Comparison of ENCODE assay signal across 2 cellular contexts in the genomic region with DNA sequence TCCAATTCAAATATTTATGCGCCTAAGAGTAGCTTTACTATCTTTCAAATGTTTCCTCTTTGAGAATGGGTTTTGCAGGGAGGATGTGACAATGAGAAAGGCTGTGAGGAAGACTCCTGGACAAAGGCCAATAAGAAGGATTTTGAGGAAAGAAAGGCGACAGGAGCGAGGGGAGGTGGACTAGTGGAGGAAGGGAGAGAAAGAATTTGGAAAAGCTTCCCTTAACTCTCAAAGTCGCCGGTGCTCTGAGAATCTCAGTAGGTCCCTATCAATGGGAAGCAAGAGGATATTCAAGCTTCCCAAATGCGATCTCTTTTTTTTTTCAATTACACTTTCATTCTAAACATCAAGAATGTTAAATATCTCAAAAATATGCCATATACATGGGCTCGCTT.
TF ChIP-seq lines count a peak whose summit lies in the region.

No MANE protein-coding gene starts in this region.

TF ChIP-seq in SK-N-SH, 30 proteins besides CTCF, POLR2A, EP300 and RAD21 (continued from another document):
- TF ChIP-seq, protein P1, sequence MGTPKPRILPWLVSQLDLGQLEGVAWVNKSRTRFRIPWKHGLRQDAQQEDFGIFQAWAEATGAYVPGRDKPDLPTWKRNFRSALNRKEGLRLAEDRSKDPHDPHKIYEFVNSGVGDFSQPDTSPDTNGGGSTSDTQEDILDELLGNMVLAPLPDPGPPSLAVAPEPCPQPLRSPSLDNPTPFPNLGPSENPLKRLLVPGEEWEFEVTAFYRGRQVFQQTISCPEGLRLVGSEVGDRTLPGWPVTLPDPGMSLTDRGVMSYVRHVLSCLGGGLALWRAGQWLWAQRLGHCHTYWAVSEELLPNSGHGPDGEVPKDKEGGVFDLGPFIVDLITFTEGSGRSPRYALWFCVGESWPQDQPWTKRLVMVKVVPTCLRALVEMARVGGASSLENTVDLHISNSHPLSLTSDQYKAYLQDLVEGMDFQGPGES (IDR thresholded peaks at IDR 0.05; ENCODE audit: low read depth, low read length), result no peak
- no peak for TF ChIP-seq TCF12 (IDR thresholded peaks at IDR 0.05)
- TF ChIP-seq RFX5 (IDR thresholded peaks at IDR 0.05; ENCODE audit: low read length), result no peak
- no peak for TF ChIP-seq EZH2phosphoT487 (IDR thresholded peaks at IDR 0.05; ENCODE audit: borderline replicate concordance, low read depth)
- TF ChIP-seq MAX (IDR thresholded peaks at IDR 0.05; ENCODE audit: low read depth), result no peak
- TF ChIP-seq POLR2AphosphoS5 (IDR thresholded peaks at IDR 0.05; ENCODE audit: low read depth, low read length), result no peak
- TF ChIP-seq, protein P2, sequence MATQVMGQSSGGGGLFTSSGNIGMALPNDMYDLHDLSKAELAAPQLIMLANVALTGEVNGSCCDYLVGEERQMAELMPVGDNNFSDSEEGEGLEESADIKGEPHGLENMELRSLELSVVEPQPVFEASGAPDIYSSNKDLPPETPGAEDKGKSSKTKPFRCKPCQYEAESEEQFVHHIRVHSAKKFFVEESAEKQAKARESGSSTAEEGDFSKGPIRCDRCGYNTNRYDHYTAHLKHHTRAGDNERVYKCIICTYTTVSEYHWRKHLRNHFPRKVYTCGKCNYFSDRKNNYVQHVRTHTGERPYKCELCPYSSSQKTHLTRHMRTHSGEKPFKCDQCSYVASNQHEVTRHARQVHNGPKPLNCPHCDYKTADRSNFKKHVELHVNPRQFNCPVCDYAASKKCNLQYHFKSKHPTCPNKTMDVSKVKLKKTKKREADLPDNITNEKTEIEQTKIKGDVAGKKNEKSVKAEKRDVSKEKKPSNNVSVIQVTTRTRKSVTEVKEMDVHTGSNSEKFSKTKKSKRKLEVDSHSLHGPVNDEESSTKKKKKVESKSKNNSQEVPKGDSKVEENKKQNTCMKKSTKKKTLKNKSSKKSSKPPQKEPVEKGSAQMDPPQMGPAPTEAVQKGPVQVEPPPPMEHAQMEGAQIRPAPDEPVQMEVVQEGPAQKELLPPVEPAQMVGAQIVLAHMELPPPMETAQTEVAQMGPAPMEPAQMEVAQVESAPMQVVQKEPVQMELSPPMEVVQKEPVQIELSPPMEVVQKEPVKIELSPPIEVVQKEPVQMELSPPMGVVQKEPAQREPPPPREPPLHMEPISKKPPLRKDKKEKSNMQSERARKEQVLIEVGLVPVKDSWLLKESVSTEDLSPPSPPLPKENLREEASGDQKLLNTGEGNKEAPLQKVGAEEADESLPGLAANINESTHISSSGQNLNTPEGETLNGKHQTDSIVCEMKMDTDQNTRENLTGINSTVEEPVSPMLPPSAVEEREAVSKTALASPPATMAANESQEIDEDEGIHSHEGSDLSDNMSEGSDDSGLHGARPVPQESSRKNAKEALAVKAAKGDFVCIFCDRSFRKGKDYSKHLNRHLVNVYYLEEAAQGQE (IDR thresholded peaks at IDR 0.05; ENCODE audit: low read depth, low read length), result no peak
- no peak for TF ChIP-seq NRF1 (IDR thresholded peaks at IDR 0.05; ENCODE audit: low read depth, low read length)

TF ChIP-seq in SK-N-SH treated with all-trans-retinoic acid at 6 μM for 48 hours, 23 proteins besides CTCF, POLR2A, EP300 and RAD21 (continued from another document):
- no peak for TF ChIP-seq ARNTL (CRISPR knock-in tag; IDR thresholded peaks at IDR 0.05; ENCODE audit: borderline replicate concordance, low read depth)
- no peak for TF ChIP-seq ZNF70 (CRISPR knock-in tag; IDR thresholded peaks at IDR 0.05)
- TF ChIP-seq SNAI2 (CRISPR knock-in tag; IDR thresholded peaks at IDR 0.05), result no peak
- TF ChIP-seq PPARA (CRISPR knock-in tag; IDR thresholded peaks at IDR 0.05; ENCODE audit: borderline replicate concordance), result no peak
- TF ChIP-seq ZNF565 (CRISPR knock-in tag; conservative IDR thresholded peaks at IDR 0.05; ENCODE audit: low read depth), result no peak
- TF ChIP-seq ESRRG (CRISPR knock-in tag; IDR thresholded peaks at IDR 0.05), result no peak
- TF ChIP-seq, protein P3, sequence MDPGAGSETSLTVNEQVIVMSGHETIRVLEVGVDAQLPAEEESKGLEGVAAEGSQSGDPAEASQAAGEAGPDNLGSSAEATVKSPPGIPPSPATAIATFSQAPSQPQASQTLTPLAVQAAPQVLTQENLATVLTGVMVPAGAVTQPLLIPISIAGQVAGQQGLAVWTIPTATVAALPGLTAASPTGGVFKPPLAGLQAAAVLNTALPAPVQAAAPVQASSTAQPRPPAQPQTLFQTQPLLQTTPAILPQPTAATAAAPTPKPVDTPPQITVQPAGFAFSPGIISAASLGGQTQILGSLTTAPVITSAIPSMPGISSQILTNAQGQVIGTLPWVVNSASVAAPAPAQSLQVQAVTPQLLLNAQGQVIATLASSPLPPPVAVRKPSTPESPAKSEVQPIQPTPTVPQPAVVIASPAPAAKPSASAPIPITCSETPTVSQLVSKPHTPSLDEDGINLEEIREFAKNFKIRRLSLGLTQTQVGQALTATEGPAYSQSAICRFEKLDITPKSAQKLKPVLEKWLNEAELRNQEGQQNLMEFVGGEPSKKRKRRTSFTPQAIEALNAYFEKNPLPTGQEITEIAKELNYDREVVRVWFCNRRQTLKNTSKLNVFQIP (CRISPR knock-in tag; IDR thresholded peaks at IDR 0.05; ENCODE audit: borderline replicate concordance, low read depth), result no peak
- no peak for TF ChIP-seq ZFP3 (CRISPR knock-in tag; IDR thresholded peaks at IDR 0.05)
- TF ChIP-seq GLIS3 (CRISPR knock-in tag; IDR thresholded peaks at IDR 0.05), result no peak
